In genomic region chr20:25468126-25469075, GRCh38 we compare ENCODE assay signal across 3 cellular contexts.
TF ChIP-seq lines count a peak whose summit lies in the region.

No MANE protein-coding gene starts in this region.

TF ChIP-seq in HEK293, 187 proteins besides CTCF, POLR2A, EP300 and RAD21 (continued from another document):
- TF ChIP-seq ZBTB10 (tag by site-specific recombination; IDR thresholded peaks at IDR 0.05) = 0 out of 2 replicates have a peak, but pooled peaks have one; percentile 30
- TF ChIP-seq OSR2 (tag by site-specific recombination; IDR thresholded peaks at IDR 0.05) = no peak
- TF ChIP-seq HOXC10 (CRISPR knock-in tag; IDR thresholded peaks at IDR 0.05) = no peak
- no peak for TF ChIP-seq ZNF704 (tag by site-specific recombination; IDR thresholded peaks at IDR 0.05)
- no peak for TF ChIP-seq ZNF571 (tag by site-specific recombination; IDR thresholded peaks at IDR 0.05)
- TF ChIP-seq ZNF600 (tag by site-specific recombination; IDR thresholded peaks at IDR 0.05) = no peak
- TF ChIP-seq PRDM1 (tag by site-specific recombination; IDR thresholded peaks at IDR 0.05) = peak; percentile 53
- no peak for TF ChIP-seq ZNF701 (tag by site-specific recombination; IDR thresholded peaks at IDR 0.05)

TF ChIP-seq in HepG2, 621 proteins besides CTCF, POLR2A, EP300 and RAD21 (continued from another document):
- TF ChIP-seq ZBTB40 (IDR thresholded peaks at IDR 0.05) (no peak), ZBTB40 (CRISPR knock-in tag; IDR thresholded peaks at IDR 0.05) (no peak), ZNF263 (CRISPR knock-in tag; IDR thresholded peaks at IDR 0.05) (no peak), ZNF546 (CRISPR knock-in tag; conservative IDR thresholded peaks at IDR 0.05) (no peak), AGO2 (optimal IDR thresholded peaks at IDR 0.05; ENCODE audit: low read depth, low read length) (peak; percentile 32), ZNF138 (CRISPR knock-in tag; IDR thresholded peaks at IDR 0.05; ENCODE audit: low read depth) (no peak), ZNF629 (CRISPR knock-in tag; conservative IDR thresholded peaks at IDR 0.05) (no peak)

TF ChIP-seq in SK-N-SH treated with all-trans-retinoic acid at 6 μM for 48 hours, 23 proteins besides CTCF, POLR2A, EP300 and RAD21 (continued from another document):
- TF ChIP-seq CSRNP3 (CRISPR knock-in tag; IDR thresholded peaks at IDR 0.05) (no peak), TCF4 (CRISPR knock-in tag; IDR thresholded peaks at IDR 0.05; ENCODE audit: borderline replicate concordance) (no peak)
TF ChIP-seq in SK-N-SH treated with all-trans-retinoic acid at 6 μM for 48 hours: peak in this region for 0.
